1 cellular context compared by ENCODE assay signal in the genomic region with DNA sequence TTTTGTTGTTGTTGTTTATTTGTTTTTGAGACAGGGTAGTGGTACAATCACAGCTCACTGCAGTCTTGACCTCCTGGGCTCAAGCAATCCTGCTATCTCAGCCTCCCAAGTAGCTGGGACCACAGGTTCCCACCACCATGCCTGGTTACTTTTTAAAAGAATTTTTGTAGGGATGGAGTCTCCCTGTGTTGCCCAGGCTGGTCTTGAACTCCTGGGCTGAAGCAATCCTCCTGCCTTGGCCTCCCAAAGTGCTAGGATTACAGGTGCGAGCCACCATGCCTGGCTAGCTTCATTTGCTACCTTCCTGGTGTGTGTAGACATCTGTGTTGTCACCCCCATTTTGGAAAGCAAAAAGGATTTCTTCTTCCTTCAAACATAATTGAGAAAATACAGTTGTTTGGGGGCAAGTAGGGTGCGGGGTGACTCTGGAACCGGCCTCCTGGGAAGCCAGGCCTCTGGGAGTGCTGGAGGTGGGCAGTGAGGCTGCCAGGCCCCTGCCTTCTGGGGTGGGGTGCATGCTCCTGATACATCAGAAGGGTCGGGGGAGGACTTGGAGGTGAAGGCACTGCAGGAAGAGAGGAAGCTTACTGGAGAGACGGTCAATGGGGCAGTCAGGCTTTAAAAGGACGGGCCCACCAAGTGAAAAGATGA.
TF ChIP-seq lines count a peak whose summit lies in the region.

No MANE protein-coding gene starts in this region.

TF ChIP-seq in GM23338, 12 proteins besides CTCF, POLR2A, EP300 and RAD21 (continued from another document):
- TF ChIP-seq, protein P1, sequence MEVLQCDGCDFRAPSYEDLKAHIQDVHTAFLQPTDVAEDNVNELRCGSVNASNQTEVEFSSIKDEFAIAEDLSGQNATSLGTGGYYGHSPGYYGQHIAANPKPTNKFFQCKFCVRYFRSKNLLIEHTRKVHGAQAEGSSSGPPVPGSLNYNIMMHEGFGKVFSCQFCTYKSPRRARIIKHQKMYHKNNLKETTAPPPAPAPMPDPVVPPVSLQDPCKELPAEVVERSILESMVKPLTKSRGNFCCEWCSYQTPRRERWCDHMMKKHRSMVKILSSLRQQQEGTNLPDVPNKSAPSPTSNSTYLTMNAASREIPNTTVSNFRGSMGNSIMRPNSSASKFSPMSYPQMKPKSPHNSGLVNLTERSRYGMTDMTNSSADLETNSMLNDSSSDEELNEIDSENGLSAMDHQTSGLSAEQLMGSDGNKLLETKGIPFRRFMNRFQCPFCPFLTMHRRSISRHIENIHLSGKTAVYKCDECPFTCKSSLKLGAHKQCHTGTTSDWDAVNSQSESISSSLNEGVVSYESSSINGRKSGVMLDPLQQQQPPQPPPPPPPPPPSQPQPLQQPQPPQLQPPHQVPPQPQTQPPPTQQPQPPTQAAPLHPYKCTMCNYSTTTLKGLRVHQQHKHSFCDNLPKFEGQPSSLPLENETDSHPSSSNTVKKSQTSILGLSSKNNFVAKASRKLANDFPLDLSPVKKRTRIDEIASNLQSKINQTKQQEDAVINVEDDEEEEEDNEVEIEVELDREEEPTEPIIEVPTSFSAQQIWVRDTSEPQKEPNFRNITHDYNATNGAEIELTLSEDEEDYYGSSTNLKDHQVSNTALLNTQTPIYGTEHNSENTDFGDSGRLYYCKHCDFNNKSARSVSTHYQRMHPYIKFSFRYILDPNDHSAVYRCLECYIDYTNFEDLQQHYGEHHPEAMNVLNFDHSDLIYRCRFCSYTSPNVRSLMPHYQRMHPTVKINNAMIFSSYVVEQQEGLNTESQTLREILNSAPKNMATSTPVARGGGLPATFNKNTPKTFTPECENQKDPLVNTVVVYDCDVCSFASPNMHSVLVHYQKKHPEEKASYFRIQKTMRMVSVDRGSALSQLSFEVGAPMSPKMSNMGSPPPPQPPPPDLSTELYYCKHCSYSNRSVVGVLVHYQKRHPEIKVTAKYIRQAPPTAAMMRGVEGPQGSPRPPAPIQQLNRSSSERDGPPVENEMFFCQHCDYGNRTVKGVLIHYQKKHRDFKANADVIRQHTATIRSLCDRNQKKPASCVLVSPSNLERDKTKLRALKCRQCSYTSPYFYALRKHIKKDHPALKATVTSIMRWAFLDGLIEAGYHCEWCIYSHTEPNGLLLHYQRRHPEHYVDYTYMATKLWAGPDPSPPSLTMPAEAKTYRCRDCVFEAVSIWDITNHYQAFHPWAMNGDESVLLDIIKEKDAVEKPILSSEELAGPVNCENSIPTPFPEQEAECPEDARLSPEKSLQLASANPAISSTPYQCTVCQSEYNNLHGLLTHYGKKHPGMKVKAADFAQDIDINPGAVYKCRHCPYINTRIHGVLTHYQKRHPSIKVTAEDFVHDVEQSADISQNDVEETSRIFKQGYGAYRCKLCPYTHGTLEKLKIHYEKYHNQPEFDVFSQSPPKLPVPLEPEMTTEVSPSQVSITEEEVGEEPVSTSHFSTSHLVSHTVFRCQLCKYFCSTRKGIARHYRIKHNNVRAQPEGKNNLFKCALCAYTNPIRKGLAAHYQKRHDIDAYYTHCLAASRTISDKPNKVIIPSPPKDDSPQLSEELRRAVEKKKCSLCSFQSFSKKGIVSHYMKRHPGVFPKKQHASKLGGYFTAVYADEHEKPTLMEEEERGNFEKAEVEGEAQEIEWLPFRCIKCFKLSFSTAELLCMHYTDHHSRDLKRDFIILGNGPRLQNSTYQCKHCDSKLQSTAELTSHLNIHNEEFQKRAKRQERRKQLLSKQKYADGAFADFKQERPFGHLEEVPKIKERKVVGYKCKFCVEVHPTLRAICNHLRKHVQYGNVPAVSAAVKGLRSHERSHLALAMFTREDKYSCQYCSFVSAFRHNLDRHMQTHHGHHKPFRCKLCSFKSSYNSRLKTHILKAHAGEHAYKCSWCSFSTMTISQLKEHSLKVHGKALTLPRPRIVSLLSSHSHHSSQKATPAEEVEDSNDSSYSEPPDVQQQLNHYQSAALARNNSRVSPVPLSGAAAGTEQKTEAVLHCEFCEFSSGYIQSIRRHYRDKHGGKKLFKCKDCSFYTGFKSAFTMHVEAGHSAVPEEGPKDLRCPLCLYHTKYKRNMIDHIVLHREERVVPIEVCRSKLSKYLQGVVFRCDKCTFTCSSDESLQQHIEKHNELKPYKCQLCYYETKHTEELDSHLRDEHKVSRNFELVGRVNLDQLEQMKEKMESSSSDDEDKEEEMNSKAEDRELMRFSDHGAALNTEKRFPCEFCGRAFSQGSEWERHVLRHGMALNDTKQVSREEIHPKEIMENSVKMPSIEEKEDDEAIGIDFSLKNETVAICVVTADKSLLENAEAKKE (CRISPR knock-in tag; IDR thresholded peaks at IDR 0.05) = no peak
TF ChIP-seq in GM23338: peak in this region for 0.
